ENCODE assay signal across 12 cellular contexts in the genomic region with DNA sequence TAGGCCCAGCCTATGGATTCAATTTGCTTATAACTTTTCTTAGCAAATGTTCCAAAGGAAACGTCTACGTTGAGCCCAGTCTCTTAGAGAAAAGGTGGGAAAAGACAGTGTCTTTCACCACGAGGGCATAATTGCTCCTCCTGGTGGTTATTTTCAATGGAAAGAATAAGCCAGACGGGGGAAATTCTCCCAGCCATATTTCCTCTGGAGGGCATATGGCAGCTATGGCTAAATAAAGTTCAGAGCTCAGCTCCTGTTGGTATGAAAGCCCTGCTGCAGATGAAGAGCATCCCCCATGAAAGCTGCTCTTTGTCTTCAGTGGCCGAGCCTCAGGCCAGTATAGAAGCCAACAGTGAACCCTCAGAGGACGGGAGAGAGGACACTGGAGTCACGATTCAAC.
DNase-seq lines count a peak whose midpoint lies in the region; TF ChIP-seq lines count a peak whose summit lies in the region.
"Had no signal": no experiment of that assay in that cellular context is flagged by ENCODE, and none has a peak within 500 bp of the region (broad histone marks: within the 10 kb centered on the region; RNA-seq: fewer than 3 reads in every experiment).

No MANE protein-coding gene starts in this region.

- in situ Hi-C loops in brain microvascular endothelial cell (cut with HindIII; ENCODE audit: low pct_ligation_motif_present, low sequenced_read_pairs) = no loop called here

- H3K4me3 ChIP-seq in BJ (ENCODE audit: low read depth, low read length) = no peak overlapping the region
- no peak overlapping the region for H3K4me3 ChIP-seq in brain microvascular endothelial cell (ENCODE audit: low read depth, low read length)
- H3K4me3 ChIP-seq in liver (ENCODE audit: low read depth in 1 of 3, low read length in 3 of 3) = no peak overlapping the region
- H3K4me3 ChIP-seq: lower lobe of right lung had no signal

- H3K4me1 ChIP-seq in liver (ENCODE audit: control insufficient read depth in 4 of 4, insufficient read depth in 4 of 4, low read length in 3 of 4) = no peaks in the 10 kb centered on the region
- H3K4me1 ChIP-seq: lower lobe of right lung had no signal

- 49% methylated on average over 7 of the region's 7 CpGs for WGBS in liver

- H3K9ac ChIP-seq in liver (ENCODE audit: low read depth in 1 of 2, low read length in 2 of 2) = no peak overlapping the region

- POLR2A ChIA-PET in BJ (lab: Charles Lee) = no interaction called here
- POLR2A ChIA-PET in GM10248 (lab: Yijun Ruan, JAX) = no interaction called here

- DNase-seq in BJ (ENCODE audit: low read depth) (no peak), brain microvascular endothelial cell (peak; percentile 15), HuH-7.5 (ENCODE audit: low spot score) (no peak), NCI-H524 treated with DMSO at 0.1 percent for 48 hours (lab: John Stamatoyannopoulos, UW) (no peak), GM10248 (ENCODE audit: extremely low spot score) (no peak), mucosa of gallbladder (ENCODE audit: low spot score) (no peak)
- DNase-seq: CD8-positive, alpha-beta T cell; cerebellar nuclear complex; lower lobe of right lung; retina had no signal

- TF ChIP-seq CTCF in BJ (IDR thresholded peaks at IDR 0.05; ENCODE audit: insufficient read depth, low read depth, low read length) (0 out of 2 replicates have a peak, but pooled peaks have one; percentile 6), brain microvascular endothelial cell (IDR thresholded peaks at IDR 0.05; ENCODE audit: low read depth, low read length, missing control alignments) (peak; percentile 61), liver (IDR thresholded peaks at IDR 0.05; ENCODE audit: low read depth, low read length, missing input control) (peak; percentile 14), GM10248 (IDR thresholded peaks at IDR 0.05; ENCODE audit: control extremely low read depth, extremely low read depth, low read depth, missing control alignments) (no peak)

- CTCF ChIA-PET in BJ (lab: Yijun Ruan, JAX) (no interaction called here), GM10248 (lab: Yijun Ruan, JAX) (no interaction called here)

- no peaks in the 10 kb centered on the region for H3K9me3 ChIP-seq in liver (ENCODE audit: control insufficient read depth in 4 of 4, low read length in 3 of 4)
- H3K9me3 ChIP-seq: lower lobe of right lung had no signal

- H3K27ac ChIP-seq in brain microvascular endothelial cell (no peak overlapping the region), liver (ENCODE audit: low read depth in 1 of 2, low read length in 2 of 2) (no peak overlapping the region)
- H3K27ac ChIP-seq: lower lobe of right lung had no signal

- TF ChIP-seq RAD21 in Ishikawa (IDR thresholded peaks at IDR 0.05; ENCODE audit: low read depth) (no peak), liver (IDR thresholded peaks at IDR 0.05) (peak in 1 of 2 donors; percentile 8)

- H3K27me3 ChIP-seq in BJ (ENCODE audit: control insufficient read depth, insufficient read depth, low read length) = no peaks in the 10 kb centered on the region; the same call in 1 of the 2 replicates
- H3K27me3 ChIP-seq in brain microvascular endothelial cell (replicated peaks) = no peaks in the 10 kb centered on the region
- peaks cover 0 to 8% (median 0%) of the 10 kb centered on the region in 4 donors for H3K27me3 ChIP-seq in liver (ENCODE audit: control insufficient read depth in 4 of 4, insufficient read depth in 4 of 4, low read length in 3 of 4)

- H3K36me3 ChIP-seq in BJ (ENCODE audit: control insufficient read depth, insufficient read depth, low read length) (no peaks in the 10 kb centered on the region), brain microvascular endothelial cell (replicated peaks) (no peaks in the 10 kb centered on the region), liver (ENCODE audit: control insufficient read depth in 4 of 4, insufficient read depth in 3 of 4, low read depth in 1 of 4, low read length in 3 of 4) (no peaks in the 10 kb centered on the region)
- H3K36me3 ChIP-seq: lower lobe of right lung had no signal

- no peak for TF ChIP-seq EP300 in Ishikawa (IDR thresholded peaks at IDR 0.05; ENCODE audit: borderline replicate concordance)

TF ChIP-seq in Ishikawa, 13 proteins besides CTCF, POLR2A, EP300 and RAD21:
- no peak for TF ChIP-seq TCF12 (IDR thresholded peaks at IDR 0.05; ENCODE audit: low read depth)
- TF ChIP-seq, protein P1, sequence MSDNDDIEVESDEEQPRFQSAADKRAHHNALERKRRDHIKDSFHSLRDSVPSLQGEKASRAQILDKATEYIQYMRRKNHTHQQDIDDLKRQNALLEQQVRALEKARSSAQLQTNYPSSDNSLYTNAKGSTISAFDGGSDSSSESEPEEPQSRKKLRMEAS (IDR thresholded peaks at IDR 0.05) = 0 out of 2 replicates have a peak, but pooled peaks have one; percentile 33

TF ChIP-seq in liver, 16 proteins besides CTCF, POLR2A, EP300 and RAD21:
- TF ChIP-seq JUND (IDR thresholded peaks at IDR 0.05) = no peak
- TF ChIP-seq FOXA1 (IDR thresholded peaks at IDR 0.05) = no peak
- no peak for TF ChIP-seq RXRA (IDR thresholded peaks at IDR 0.05)
- no peak for TF ChIP-seq HNF4A (conservative IDR thresholded peaks at IDR 0.05)
- TF ChIP-seq, protein P2, sequence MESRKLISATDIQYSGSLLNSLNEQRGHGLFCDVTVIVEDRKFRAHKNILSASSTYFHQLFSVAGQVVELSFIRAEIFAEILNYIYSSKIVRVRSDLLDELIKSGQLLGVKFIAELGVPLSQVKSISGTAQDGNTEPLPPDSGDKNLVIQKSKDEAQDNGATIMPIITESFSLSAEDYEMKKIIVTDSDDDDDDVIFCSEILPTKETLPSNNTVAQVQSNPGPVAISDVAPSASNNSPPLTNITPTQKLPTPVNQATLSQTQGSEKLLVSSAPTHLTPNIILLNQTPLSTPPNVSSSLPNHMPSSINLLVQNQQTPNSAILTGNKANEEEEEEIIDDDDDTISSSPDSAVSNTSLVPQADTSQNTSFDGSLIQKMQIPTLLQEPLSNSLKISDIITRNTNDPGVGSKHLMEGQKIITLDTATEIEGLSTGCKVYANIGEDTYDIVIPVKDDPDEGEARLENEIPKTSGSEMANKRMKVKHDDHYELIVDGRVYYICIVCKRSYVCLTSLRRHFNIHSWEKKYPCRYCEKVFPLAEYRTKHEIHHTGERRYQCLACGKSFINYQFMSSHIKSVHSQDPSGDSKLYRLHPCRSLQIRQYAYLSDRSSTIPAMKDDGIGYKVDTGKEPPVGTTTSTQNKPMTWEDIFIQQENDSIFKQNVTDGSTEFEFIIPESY (IDR thresholded peaks at IDR 0.05) = no peak
- no peak for TF ChIP-seq YY1 (IDR thresholded peaks at IDR 0.05)
- no peak for TF ChIP-seq EGR1 (IDR thresholded peaks at IDR 0.05; ENCODE audit: low read depth in 2 of 2)
- no peak for TF ChIP-seq SP1 (IDR thresholded peaks at IDR 0.05)
- TF ChIP-seq GABPA (IDR thresholded peaks at IDR 0.05 in 1 of 2, conservative IDR thresholded peaks at IDR 0.05 in 1 of 2) = no peak
- TF ChIP-seq FOXA2 (IDR thresholded peaks at IDR 0.05) = no peak
- TF ChIP-seq, protein P3, sequence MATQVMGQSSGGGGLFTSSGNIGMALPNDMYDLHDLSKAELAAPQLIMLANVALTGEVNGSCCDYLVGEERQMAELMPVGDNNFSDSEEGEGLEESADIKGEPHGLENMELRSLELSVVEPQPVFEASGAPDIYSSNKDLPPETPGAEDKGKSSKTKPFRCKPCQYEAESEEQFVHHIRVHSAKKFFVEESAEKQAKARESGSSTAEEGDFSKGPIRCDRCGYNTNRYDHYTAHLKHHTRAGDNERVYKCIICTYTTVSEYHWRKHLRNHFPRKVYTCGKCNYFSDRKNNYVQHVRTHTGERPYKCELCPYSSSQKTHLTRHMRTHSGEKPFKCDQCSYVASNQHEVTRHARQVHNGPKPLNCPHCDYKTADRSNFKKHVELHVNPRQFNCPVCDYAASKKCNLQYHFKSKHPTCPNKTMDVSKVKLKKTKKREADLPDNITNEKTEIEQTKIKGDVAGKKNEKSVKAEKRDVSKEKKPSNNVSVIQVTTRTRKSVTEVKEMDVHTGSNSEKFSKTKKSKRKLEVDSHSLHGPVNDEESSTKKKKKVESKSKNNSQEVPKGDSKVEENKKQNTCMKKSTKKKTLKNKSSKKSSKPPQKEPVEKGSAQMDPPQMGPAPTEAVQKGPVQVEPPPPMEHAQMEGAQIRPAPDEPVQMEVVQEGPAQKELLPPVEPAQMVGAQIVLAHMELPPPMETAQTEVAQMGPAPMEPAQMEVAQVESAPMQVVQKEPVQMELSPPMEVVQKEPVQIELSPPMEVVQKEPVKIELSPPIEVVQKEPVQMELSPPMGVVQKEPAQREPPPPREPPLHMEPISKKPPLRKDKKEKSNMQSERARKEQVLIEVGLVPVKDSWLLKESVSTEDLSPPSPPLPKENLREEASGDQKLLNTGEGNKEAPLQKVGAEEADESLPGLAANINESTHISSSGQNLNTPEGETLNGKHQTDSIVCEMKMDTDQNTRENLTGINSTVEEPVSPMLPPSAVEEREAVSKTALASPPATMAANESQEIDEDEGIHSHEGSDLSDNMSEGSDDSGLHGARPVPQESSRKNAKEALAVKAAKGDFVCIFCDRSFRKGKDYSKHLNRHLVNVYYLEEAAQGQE (IDR thresholded peaks at IDR 0.05) = no peak
- TF ChIP-seq HNF4G (IDR thresholded peaks at IDR 0.05) = no peak
